ENCODE assay signal across 8 cellular contexts in genomic region chr13:113491418-113491883, GRCh38. TPM values are rescaled to one million over a fixed set of nuclear protein-coding genes. Genes with fewer than 3 reads are reported as not detected.
DNase-seq lines count a peak whose midpoint lies in the region; ATAC-seq and TF ChIP-seq lines count a peak whose summit lies in the region.

No MANE protein-coding gene starts in this region.

- 5 to 14% (median 9%) methylated on average over 21 to 22 of the region's 22 CpGs for WGBS in spleen, 5 donors

- TF ChIP-seq CTCF in Calu3 (IDR thresholded peaks at IDR 0.05; ENCODE audit: unreplicated experiment): no peak
- TF ChIP-seq CTCF in ascending aorta (IDR thresholded peaks at IDR 0.05): no peak
- no peak for TF ChIP-seq CTCF in spleen (IDR thresholded peaks at IDR 0.05 in 8 of 11, conservative IDR thresholded peaks at IDR 0.05 in 3 of 11)

- CTCF ChIA-PET in Calu3 (lab: Charles Lee): no interaction called here

- no peaks in the 10 kb centered on the region for H3K9me3 Mint-ChIP-seq in Calu3 (ENCODE audit: low read depth, unreplicated experiment)

- intact Hi-C loops in Calu3 (cut with micrococcal nuclease; ENCODE audit: unreplicated experiment): no loop called here
- intact Hi-C loops in ascending aorta (cut with DNase I): loop anchor here (2.0 kb wide), 5 partner anchors 55 to 573 kb away; partner anchors contain the start of genes CUL4A, LAMP1 and PCID2
- intact Hi-C loops in spleen (cut with DNase I; ENCODE audit: low total_unique reads): no loop called here

- peak in 1 of 3 donors; percentile 5 for TF ChIP-seq POLR2A in spleen (IDR thresholded peaks at IDR 0.05)

- ATAC-seq in GM21619 (IDR thresholded peaks at IDR 0.05; ENCODE audit: unreplicated experiment) (no peak), HG02938 (IDR thresholded peaks at IDR 0.05; ENCODE audit: unreplicated experiment) (no peak)

- H3K36me3 ChIP-seq in KOPT-K1 (ENCODE audit: insufficient read depth, low read length): peaks cover 33% of the 10 kb centered on the region
- peaks cover 0 to 12% of the 10 kb centered on the region in 2 donors for H3K36me3 ChIP-seq in ascending aorta
- H3K36me3 ChIP-seq in spleen: peaks cover 0 to 19% (median 11%) of the 10 kb centered on the region in 6 donors

- DNase-seq in Calu3 (no peak), ascending aorta (ENCODE audit: low spot score in 2 of 2) (no peak), spleen (peak; percentile 89), cortex of kidney (lab: John Stamatoyannopoulos, UW) (no peak)

- BruUV-seq in Calu3 (replicated peaks; lab: Mats Ljungman, UMichigan): no TSS peak

- H3K4me1 Mint-ChIP-seq in Calu3 (ENCODE audit: low read depth, unreplicated experiment): peaks cover 15% of the 10 kb centered on the region

- H3K27me3 Mint-ChIP-seq in Calu3 (ENCODE audit: unreplicated experiment): no peaks in the 10 kb centered on the region

- no peak overlapping the region for H3K27ac Mint-ChIP-seq in Calu3 (ENCODE audit: unreplicated experiment)

- H3K4me1 ChIP-seq in ascending aorta: peaks cover 24 to 55% of the 10 kb centered on the region in 2 donors
- H3K4me1 ChIP-seq in spleen: peaks cover 31 to 86% (median 71%) of the 10 kb centered on the region in 6 donors

- peaks cover 21% of the 10 kb centered on the region for H3K36me3 Mint-ChIP-seq in Calu3 (ENCODE audit: insufficient read depth, unreplicated experiment)

- H3K4me3 ChIP-seq in ascending aorta (peak overlapping the region; percentile 98 to 99), iPS-18c (ENCODE audit: insufficient read depth, low read depth, low read length) (peak overlapping the region; percentile 57), spleen (peak overlapping the region; percentile 75 to 96 (median 84))

- no peaks in the 10 kb centered on the region for H3K9me3 ChIP-seq in KOPT-K1 (ENCODE audit: insufficient read depth, low read length, poor library complexity, severe bottlenecking)
- H3K9me3 ChIP-seq in ascending aorta: no peaks in the 10 kb centered on the region
- no peaks in the 10 kb centered on the region for H3K9me3 ChIP-seq in iPS-18c (ENCODE audit: control insufficient read depth, insufficient read depth, low read length)
- no peaks in the 10 kb centered on the region for H3K9me3 ChIP-seq in spleen

- H3K27ac ChIP-seq in KOPT-K1 (ENCODE audit: low read depth, low read length, poor library complexity, severe bottlenecking) (peak overlapping the region; percentile 79), ascending aorta (peak overlapping the region; percentile 88 to 95), spleen (peak overlapping the region; percentile 83 to 96 (median 92))

- peak overlapping the region; percentile 73 for H3K4me3 Mint-ChIP-seq in Calu3 (ENCODE audit: low read depth, unreplicated experiment)

- H3K27me3 ChIP-seq in ascending aorta (no peaks in the 10 kb centered on the region), spleen (replicated peaks in 1 of 7) (no peaks in the 10 kb centered on the region)

RNA-seq across cellular contexts. Expression of gene DCUN1D2, which starts 0.9 kb away (rescaled TPM):
- 7.9 and 9.3 TPM in 2 replicates for total RNA-seq in Calu3 (2022)
- 5.9 TPM for total RNA-seq in ascending aorta
- 10 to 100 TPM; 22.7 to 33.1 (median 26.3) TPM for total RNA-seq in spleen
- 10 to 100 TPM in 2 of 3 donors, 1 to 10 TPM in 1; 6.3 to 12.7 (median 11.1) TPM for polyA plus RNA-seq in spleen

RNA-seq across cellular contexts. Expression of gene ADPRHL1, which starts 38.2 kb away (rescaled TPM):
- total RNA-seq in Calu3 (2022): 2.0 and 2.8 TPM in 2 replicates
- 11.3 TPM for total RNA-seq in ascending aorta
- 1 to 10 TPM in 6 of 7 donors, under 1 TPM in 1; 0.74 to 4.3 (median 2.0) TPM for total RNA-seq in spleen
- 1 to 10 TPM in 1 of 3 donors, under 1 TPM in 2; 0.52 to 1.1 (median 0.68) TPM for polyA plus RNA-seq in spleen
